Comparison of ENCODE assay signal across 20 cellular contexts in the genomic region with DNA sequence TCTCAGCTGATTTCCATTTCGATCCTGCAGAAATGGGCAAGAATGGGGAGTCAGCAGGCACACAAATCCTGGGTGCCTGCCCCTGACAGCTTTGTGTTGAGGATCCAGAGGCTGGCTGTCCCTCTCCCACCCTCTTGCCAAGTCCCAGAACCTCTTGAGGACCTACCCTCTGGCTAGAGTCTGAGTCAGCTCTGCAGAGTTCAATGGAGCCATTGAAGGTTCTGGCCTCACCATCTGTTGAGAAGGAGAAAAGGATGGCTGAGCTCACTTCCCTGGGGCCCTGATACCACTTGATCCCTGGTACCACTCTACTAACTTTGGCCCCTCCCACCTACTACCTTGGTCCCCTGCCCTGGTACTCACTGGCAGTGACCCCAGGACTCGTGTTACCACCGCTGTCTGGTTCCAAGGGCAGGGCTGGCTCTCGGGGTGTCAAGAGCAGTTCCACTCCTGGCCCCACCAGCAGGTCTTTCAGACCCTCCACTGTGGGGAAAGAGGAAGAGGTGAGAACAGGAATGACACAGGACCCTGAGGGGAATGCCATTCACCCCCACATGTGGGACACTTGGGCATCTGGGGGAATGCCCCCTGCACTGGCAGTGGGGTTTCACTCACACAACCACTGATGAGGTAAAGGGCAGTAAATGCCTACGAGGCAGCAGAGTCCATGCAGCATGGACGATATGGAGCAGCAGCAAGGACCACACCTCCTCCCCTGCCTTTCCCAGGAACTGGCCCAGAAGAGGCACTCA. TPM values are rescaled to one million over a fixed set of nuclear protein-coding genes. Genes with fewer than 3 reads are reported as not detected.
DNase-seq lines count a peak whose midpoint lies in the region; ATAC-seq and TF ChIP-seq lines count a peak whose summit lies in the region.
"Had no signal": no experiment of that assay in that cellular context is flagged by ENCODE, and none has a peak within 500 bp of the region (broad histone marks: within the 10 kb centered on the region; RNA-seq: fewer than 3 reads in every experiment).

No MANE protein-coding gene starts in this region.

- DNase-seq in activated T-cell treated with anti-CD3 and anti-CD28 coated beads, Interleukin-2, amount 50 U/mL, for 72 hours = no peak
- no peak for DNase-seq in activated T-cell treated with anti-CD3 and anti-CD28 coated beads for 4 hours
- no peak for DNase-seq in activated B cell treated with CpG ODN at 0.5 μM for 24 hours
- DNase-seq in epithelial cell of prostate (ENCODE audit: low read depth, low spot score) = no peak
- no peak for DNase-seq in T-helper 17 cell
- DNase-seq in stimulated activated CD4-positive, alpha-beta T cell treated with anti-CD3 and anti-CD28 coated beads, Interleukin-1b, Interleukin-23, amount 100 ng/mL, for 48 hours = no peak
- DNase-seq in stimulated activated CD4-positive, alpha-beta T cell treated with anti-CD3 and anti-CD28 coated beads, Interleukin-12 subunit alpha, Interleukin-12 subunit beta, amount 100 ng/mL, for 4 hours = no peak
- DNase-seq: ACHN; effector memory CD4-positive, alpha-beta T cell; heart right ventricle; NCI-H1930; NCI-H524; SIG-M5; T-helper 2 cell; uterus had no signal

- CTCF ChIA-PET in activated B cell treated with CpG ODN at 0.5 μM for 24 hours (lab: Charles Lee) = interaction anchor here (0.5 kb wide), 1 partner anchor 13 kb away, joined by 3 read pairs; no protein-coding TSS in a partner anchor

- no peaks in the 10 kb centered on the region for H3K27me3 Mint-ChIP-seq in activated T-cell treated with anti-CD3 and anti-CD28 coated beads, Interleukin-2, amount 50 U/mL, for 72 hours (ENCODE audit: low read depth)
- H3K27me3 Mint-ChIP-seq in activated B cell treated with CpG ODN at 0.5 μM for 24 hours (no peaks in the 10 kb centered on the region), T-helper 17 cell (no peaks in the 10 kb centered on the region)
- no peaks in the 10 kb centered on the region for H3K27me3 Mint-ChIP-seq in stimulated activated naive CD8-positive, alpha-beta T cell treated with anti-CD3 and anti-CD28 coated beads, Interleukin-15, Interleukin-2, amounts not matched to agents 100 ng/mL and 50 ng/mL, for 24 hours

- no peaks in the 10 kb centered on the region for H3K9me3 Mint-ChIP-seq in activated T-cell treated with anti-CD3 and anti-CD28 coated beads, Interleukin-2, amount 50 U/mL, for 72 hours
- H3K9me3 Mint-ChIP-seq in activated B cell treated with CpG ODN at 0.5 μM for 24 hours = no peaks in the 10 kb centered on the region
- no peaks in the 10 kb centered on the region for H3K9me3 Mint-ChIP-seq in stimulated activated naive CD8-positive, alpha-beta T cell treated with anti-CD3 and anti-CD28 coated beads, Interleukin-15, Interleukin-2, amounts not matched to agents 100 ng/mL and 50 ng/mL, for 24 hours
- H3K9me3 Mint-ChIP-seq: WTC11 had no signal

- H3K9me3 ChIP-seq in T-helper 17 cell (ENCODE audit: control insufficient read depth, low read length, poor library complexity, severe bottlenecking) = no peaks in the 10 kb centered on the region
- H3K9me3 ChIP-seq: heart right ventricle, uterus had no signal

- peak overlapping the region; percentile 14 for H3K27ac ChIP-seq in epithelial cell of prostate
- H3K27ac ChIP-seq: cardiac muscle cell, uterus had no signal

- ATAC-seq in activated T-cell treated with anti-CD3 and anti-CD28 coated beads, Interleukin-2, amount 50 U/mL, for 72 hours (replicated peaks in 1 of 2) = no peak
- ATAC-seq in activated B cell treated with CpG ODN at 0.5 μM for 24 hours (ENCODE audit: low read depth) (no peak), T-helper 17 cell (no peak)
- ATAC-seq: WTC11 had no signal

- intact Hi-C loops in activated B cell treated with CpG ODN at 0.5 μM for 24 hours (cut with micrococcal nuclease) = no loop called here

- peak overlapping the region; percentile 82 for H3K27ac Mint-ChIP-seq in activated T-cell treated with anti-CD3 and anti-CD28 coated beads, Interleukin-2, amount 50 U/mL, for 72 hours
- H3K27ac Mint-ChIP-seq in activated B cell treated with CpG ODN at 0.5 μM for 24 hours (peak overlapping the region; percentile 73), T-helper 17 cell (no peak overlapping the region)
- H3K27ac Mint-ChIP-seq in stimulated activated naive CD8-positive, alpha-beta T cell treated with anti-CD3 and anti-CD28 coated beads, Interleukin-15, Interleukin-2, amounts not matched to agents 100 ng/mL and 50 ng/mL, for 24 hours = peak overlapping the region; percentile 65
- H3K27ac Mint-ChIP-seq: WTC11 had no signal

- POLR2A ChIA-PET in activated B cell treated with CpG ODN at 0.5 μM for 24 hours (lab: Charles Lee) = interaction anchor here (0.8 to 11.7 kb wide), 2 partner anchors 8 to 26 kb away, joined by 3 to 127 read pairs; a partner anchor contains a TSS

- peaks cover 11% of the 10 kb centered on the region for H3K4me1 Mint-ChIP-seq in activated T-cell treated with anti-CD3 and anti-CD28 coated beads, Interleukin-2, amount 50 U/mL, for 72 hours (ENCODE audit: low read depth)
- H3K4me1 Mint-ChIP-seq in activated B cell treated with CpG ODN at 0.5 μM for 24 hours (peaks cover 8% of the 10 kb centered on the region), T-helper 17 cell (peaks cover 9% of the 10 kb centered on the region)
- peaks cover 43% of the 10 kb centered on the region for H3K4me1 Mint-ChIP-seq in stimulated activated naive CD8-positive, alpha-beta T cell treated with anti-CD3 and anti-CD28 coated beads, Interleukin-15, Interleukin-2, amounts not matched to agents 100 ng/mL and 50 ng/mL, for 24 hours (ENCODE audit: low read depth)

- no peak overlapping the region for H3K4me3 Mint-ChIP-seq in activated T-cell treated with anti-CD3 and anti-CD28 coated beads, Interleukin-2, amount 50 U/mL, for 72 hours
- no peak overlapping the region for H3K4me3 Mint-ChIP-seq in activated B cell treated with CpG ODN at 0.5 μM for 24 hours
- no peak overlapping the region for H3K4me3 Mint-ChIP-seq in stimulated activated naive CD8-positive, alpha-beta T cell treated with anti-CD3 and anti-CD28 coated beads, Interleukin-15, Interleukin-2, amounts not matched to agents 100 ng/mL and 50 ng/mL, for 24 hours
- H3K4me3 Mint-ChIP-seq in T-helper 17 cell = no peak overlapping the region
- H3K4me3 Mint-ChIP-seq: WTC11 had no signal

- peaks cover 8 to 27% of the 10 kb centered on the region in 2 donors for H3K36me3 Mint-ChIP-seq in activated T-cell treated with anti-CD3 and anti-CD28 coated beads, Interleukin-2, amount 50 U/mL, for 72 hours (ENCODE audit: insufficient read depth in 2 of 2)
- H3K36me3 Mint-ChIP-seq in activated B cell treated with CpG ODN at 0.5 μM for 24 hours (ENCODE audit: low read depth) = peaks cover 85% of the 10 kb centered on the region
- peaks cover 64% of the 10 kb centered on the region for H3K36me3 Mint-ChIP-seq in stimulated activated naive CD8-positive, alpha-beta T cell treated with anti-CD3 and anti-CD28 coated beads, Interleukin-15, Interleukin-2, amounts not matched to agents 100 ng/mL and 50 ng/mL, for 24 hours (ENCODE audit: low read depth)
- no peaks in the 10 kb centered on the region for H3K36me3 Mint-ChIP-seq in T-helper 17 cell (ENCODE audit: low read depth)

- TF ChIP-seq CTCF in activated B cell treated with CpG ODN at 0.5 μM for 24 hours (IDR thresholded peaks at IDR 0.05) = no peak

RNA-seq across cellular contexts. Expression of a gene that starts 10.5 kb away (rescaled TPM):
- total RNA-seq in activated T-cell treated with anti-CD3 and anti-CD28 coated beads, Interleukin-2, amount 50 U/mL, for 72 hours = not detected
- total RNA-seq in activated B cell treated with CpG ODN at 0.5 μM for 24 hours (not detected in 2 replicates), T-helper 17 cell (not detected)
- total RNA-seq: heart right ventricle, M059J, pulmonary artery endothelial cell, uterus, WTC11 had no signal

RNA-seq across cellular contexts. Expression of a gene that starts 17.7 kb away (rescaled TPM):
- 10 to 100 TPM; 93.3 to 98.7 TPM for total RNA-seq in activated T-cell treated with anti-CD3 and anti-CD28 coated beads, Interleukin-2, amount 50 U/mL, for 72 hours
- total RNA-seq in activated B cell treated with CpG ODN at 0.5 μM for 24 hours (88.3 and 105 TPM in 2 replicates), T-helper 17 cell (10 to 100 TPM; 59.9 to 63.1 TPM)

RNA-seq across cellular contexts. Expression of a gene that starts 26.4 kb away (rescaled TPM):
- total RNA-seq in activated T-cell treated with anti-CD3 and anti-CD28 coated beads, Interleukin-2, amount 50 U/mL, for 72 hours = 100 to 1,000 TPM; 152 to 163 TPM
- total RNA-seq in activated B cell treated with CpG ODN at 0.5 μM for 24 hours (188 and 207 TPM in 2 replicates), T-helper 17 cell (100 to 1,000 TPM in 1 of 2 donors, 10 to 100 TPM in 1; 86.1 to 123 TPM)

RNA-seq across cellular contexts. Expression of a gene that starts 40.8 kb away (rescaled TPM):
- 10 to 100 TPM; 31.7 to 33.8 TPM for total RNA-seq in activated T-cell treated with anti-CD3 and anti-CD28 coated beads, Interleukin-2, amount 50 U/mL, for 72 hours
- total RNA-seq in activated B cell treated with CpG ODN at 0.5 μM for 24 hours = 32.7 and 38.6 TPM in 2 replicates
- total RNA-seq in T-helper 17 cell = 10 to 100 TPM; 47.8 to 64.6 TPM
